ENCODE assay signal across 26 cellular contexts in genomic region chr5:59071755-59072549, GRCh38.
"Had no signal": no experiment of that assay in that cellular context is flagged by ENCODE, and none has a peak within 500 bp of the region (broad histone marks: within the 10 kb centered on the region; RNA-seq: fewer than 3 reads in every experiment).

No MANE protein-coding gene starts in this region.

- ATAC-seq: stimulated activated effector memory CD8-positive, alpha-beta T cell treated with anti-CD3 and anti-CD28 coated beads, Interleukin-12 subunit alpha, Interleukin-12 subunit beta, amount 100 ng/mL, for 72 hours; stimulated activated memory B cell treated with anti-CD40 and anti-IgM and Interleukin-4, amounts not matched to agents 10 μg/mL and 1 μg/mL and 100 μg/mL, for 72 hours; stimulated activated naive B cell treated with anti-CD40 and anti-IgM and Interleukin-4, amounts not matched to agents 10 μg/mL and 1 μg/mL and 100 μg/mL, for 72 hours; stimulated activated naive CD8-positive, alpha-beta T cell treated with anti-CD3 and anti-CD28 coated beads, Interleukin-15, amount 100 ng/mL, for 72 hours; stimulated activated naive CD8-positive, alpha-beta T cell treated with anti-CD3 and anti-CD28 coated beads, Interleukin-15, Interleukin-2, amounts not matched to agents 100 U/mL and 50 U/mL, for 24 hours; upper lobe of right lung had no signal

- H3K4me3 ChIP-seq: stomach, suprapubic skin, testis, thoracic aorta, tibial artery, tibial nerve, transverse colon, upper lobe of left lung, upper lobe of right lung, uterus, vagina had no signal

- FAIRE-seq: urothelium cell line had no signal

- H3K27ac ChIP-seq: stomach, suprapubic skin, testis, thoracic aorta, tibial artery, tibial nerve, transverse colon, upper lobe of left lung, upper lobe of right lung, uterus, vagina had no signal

- DNase-seq: stimulated activated CD4-positive, alpha-beta T cell treated with anti-CD3 and anti-CD28 coated beads, Interleukin-2, amount 100 ng/mL, for 48 hours; stimulated activated CD4-positive, alpha-beta T cell treated with anti-CD3 and anti-CD28 coated beads, Interleukin-4, amount 100 ng/mL, for 1 hour; stimulated activated CD4-positive, alpha-beta T cell treated with anti-CD3 and anti-CD28 coated beads, Interleukin-4, amount 100 ng/mL, for 24 hours; stimulated activated CD4-positive, alpha-beta T cell treated with anti-CD3 and anti-CD28 coated beads, Interleukin-4, amount 100 ng/mL, for 4 hours; stimulated activated CD8-positive, alpha-beta memory T cell treated with anti-CD3 and anti-CD28 coated beads, Interleukin-4, amount 100 ng/mL, for 48 hours; stimulated activated naive B cell treated with anti-CD40 and anti-IgM and Interleukin-4, amounts not matched to agents 10 μg/mL and 1 μg/mL and 100 μg/mL, for 72 hours; stimulated activated naive CD4-positive, alpha-beta T cell; stimulated activated naive CD4-positive, alpha-beta T cell treated with Interleukin-2 at 50 U/mL for 16 hours; stimulated activated naive CD8-positive, alpha-beta T cell treated with anti-CD3 and anti-CD28 coated beads, Interleukin-15, amount 100 ng/mL, for 72 hours; stimulated activated naive CD8-positive, alpha-beta T cell treated with anti-CD3 and anti-CD28 coated beads, Interleukin-15, Interleukin-2, amounts not matched to agents 100 U/mL and 50 U/mL, for 24 hours; stomach; substantia nigra; testis; tibial artery; transverse colon; trophoblast cell; upper lobe of right lung; uterus had no signal

- H3K9me3 ChIP-seq: stomach, suprapubic skin, testis, thoracic aorta, tibial artery, tibial nerve, transverse colon, upper lobe of left lung, upper lobe of right lung, uterus, vagina had no signal

- H3K4me1 ChIP-seq: suprapubic skin, testis, transverse colon, upper lobe of left lung, upper lobe of right lung, uterus, vagina had no signal

- H3K27me3 ChIP-seq: stomach, suprapubic skin, testis, tibial artery, tibial nerve, transverse colon, upper lobe of left lung, upper lobe of right lung, uterus, vagina had no signal

- H3K36me3 ChIP-seq: stomach, suprapubic skin, thoracic aorta, tibial artery, tibial nerve, transverse colon, upper lobe of left lung, upper lobe of right lung, uterus, vagina had no signal
